ENCODE assay signal across 8 cellular contexts in the genomic region with DNA sequence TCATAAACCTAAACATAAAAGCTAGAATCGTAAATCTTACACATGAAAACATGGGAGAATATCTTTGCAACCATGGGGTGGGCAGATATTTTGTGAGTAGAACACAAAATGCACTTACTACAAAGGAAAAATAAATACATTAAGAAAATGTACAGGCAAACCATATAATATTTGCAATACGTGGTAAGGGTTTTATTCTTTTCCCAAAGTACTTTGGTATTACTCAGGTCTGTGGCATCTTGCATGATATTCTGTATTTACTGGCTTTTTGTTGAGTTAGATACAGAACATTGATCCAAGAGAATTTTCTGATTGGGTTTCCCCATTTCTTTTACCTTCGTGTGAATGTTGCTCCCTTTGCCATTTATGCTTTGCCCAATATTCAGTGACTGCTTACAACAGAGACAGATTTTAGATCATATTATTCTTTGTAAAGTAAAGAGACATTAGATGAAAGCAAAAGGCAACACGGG. TPM values are rescaled to one million over a fixed set of nuclear protein-coding genes. Genes with fewer than 3 reads are reported as not detected.
DNase-seq lines count a peak whose midpoint lies in the region; ATAC-seq, FAIRE-seq and TF ChIP-seq lines count a peak whose summit lies in the region.

No MANE protein-coding gene starts in this region.

- H3K36me3 Mint-ChIP-seq in T-helper 17 cell (ENCODE audit: low read depth): no peaks in the 10 kb centered on the region

- WGBS in GM23248 (ENCODE audit: low coverage in 1 of 2, low lambda C conversion rate in 2 of 2, missing lambda C conversion rate in 2 of 2), 2 experiments: 13 to 14% methylated on average over 4 of the region's 4 CpGs

- peaks cover 60% of the 10 kb centered on the region for H3F3A ChIP-seq in GM23248 (ENCODE audit: insufficient read depth)

- no peak for ATAC-seq in T-helper 17 cell
- no peak for ATAC-seq in GM21723 (IDR thresholded peaks at IDR 0.05; ENCODE audit: unreplicated experiment)

- no peaks in the 10 kb centered on the region for H3K27me3 ChIP-seq in GM23248 (replicated peaks; ENCODE audit: insufficient read depth)

- H3K9me2 ChIP-seq in GM23248 (ENCODE audit: insufficient read depth): no peaks in the 10 kb centered on the region

- H3K79me2 ChIP-seq in GM23248 (ENCODE audit: insufficient read depth): no peaks in the 10 kb centered on the region

- H3K9ac ChIP-seq in GM23248: peak overlapping the region; percentile 84

- peaks cover 51% of the 10 kb centered on the region for H3K4me1 ChIP-seq in GM23248 (ENCODE audit: insufficient read depth)

- H3K4me3 Mint-ChIP-seq in T-helper 17 cell: peak overlapping the region; percentile 93

- H2AFZ ChIP-seq in GM23248: peak overlapping the region; percentile 83

- no peak for TF ChIP-seq CTCF in fibroblast of mammary gland (conservative IDR thresholded peaks at IDR 0.05; ENCODE audit: control insufficient read depth, insufficient read depth, low read depth, low read length)

- peak overlapping the region; percentile 81 for H3K4me3 ChIP-seq in GM23248
- peak overlapping the region; percentile 47 for H3K4me3 ChIP-seq in fibroblast of mammary gland (ENCODE audit: control insufficient read depth, low read depth, low read length)
- peak overlapping the region in 6 of 7 experiments; percentile 22 to 41 (median 32) for H3K4me3 ChIP-seq in skin epidermis

- H3K27ac Mint-ChIP-seq in T-helper 17 cell: peak overlapping the region; percentile 96

- H3K36me3 ChIP-seq in GM23248 (ENCODE audit: low read depth): no peaks in the 10 kb centered on the region

- no peak for DNase-seq in GM23248
- DNase-seq in T-helper 17 cell: no peak
- no peak for DNase-seq in fibroblast of mammary gland (ENCODE audit: low read depth)
- no peak for DNase-seq in RCC 7860 (ENCODE audit: low spot score)
- DNase-seq in NCI-H226: no peak
- DNase-seq in urothelium cell line (ENCODE audit: low spot score): no peak

- H3K9me3 ChIP-seq in GM23248 (ENCODE audit: low read depth): no peaks in the 10 kb centered on the region
- H3K9me3 ChIP-seq in T-helper 17 cell (ENCODE audit: control insufficient read depth, low read length, poor library complexity, severe bottlenecking): no peaks in the 10 kb centered on the region

- FAIRE-seq in RCC 7860 (lab: Jason Lieb, UNC) (no peak), urothelium cell line (lab: Jason Lieb, UNC) (no peak)

- no peaks in the 10 kb centered on the region for H3K27me3 Mint-ChIP-seq in T-helper 17 cell

- peak overlapping the region; percentile 89 for H3K4me2 ChIP-seq in GM23248 (ENCODE audit: unreplicated experiment)

- no peaks in the 10 kb centered on the region for H4K20me1 ChIP-seq in GM23248 (ENCODE audit: insufficient read depth)

- in situ Hi-C loops in GM23248 (cut with MboI): no loop called here

- peaks cover 36% of the 10 kb centered on the region for H3K4me1 Mint-ChIP-seq in T-helper 17 cell

- H3K27ac ChIP-seq in GM23248 (peak overlapping the region; percentile 93), skin epidermis (peak overlapping the region in 19 of 21 experiments; percentile 76 to 98 (median 85))

RNA-seq across cellular contexts. Expression of gene ARHGAP17, which starts 33.0 kb away (rescaled TPM):
- 11.6 and 47.7 TPM in 2 replicates for total RNA-seq in GM23248 (2014; rRNA removed; shearing (Covaris generic))
- 45.8 and 53.3 TPM in 2 replicates for polyA plus RNA-seq in GM23248 (2016; fragmentation: Nextera tagmentation; extraction: Ambion mirVana)
- total RNA-seq in T-helper 17 cell: 10 to 100 TPM; 72.3 to 72.7 TPM
